In genomic region chr4:88144048-88144447, GRCh38 we compare ENCODE assay signal across 16 cellular contexts.
"Had no signal": no experiment of that assay in that cellular context is flagged by ENCODE, and none has a peak within 500 bp of the region (broad histone marks: within the 10 kb centered on the region; RNA-seq: fewer than 3 reads in every experiment).

No MANE protein-coding gene starts in this region.

- H3K4me3 Mint-ChIP-seq: activated naive CD8-positive, alpha-beta T cell; activated T-cell treated with anti-CD3 and anti-CD28 coated beads, Interleukin-2, amount 50 U/mL, for 72 hours; neural crest cell; T-helper 17 cell had no signal

- H3K27ac ChIP-seq: left ventricle myocardium inferior, prostate gland, right atrium auricular region, thyroid gland, VCaP had no signal

- H3K4me1 ChIP-seq: left ventricle myocardium inferior, prostate gland, right atrium auricular region, thyroid gland had no signal

- H3K9me3 ChIP-seq: left ventricle myocardium inferior, prostate gland, right atrium auricular region, thyroid gland had no signal

- H3K27me3 ChIP-seq: right atrium auricular region, thyroid gland had no signal

- H3K27ac Mint-ChIP-seq: activated naive CD8-positive, alpha-beta T cell; activated T-cell treated with anti-CD3 and anti-CD28 coated beads, Interleukin-2, amount 50 U/mL, for 72 hours; T-helper 17 cell had no signal

- H3K4me3 ChIP-seq: left ventricle myocardium inferior, prostate gland, right atrium auricular region, thyroid gland had no signal

- H3K27me3 Mint-ChIP-seq: T-helper 17 cell had no signal

- H3K36me3 ChIP-seq: left ventricle myocardium inferior, prostate gland, right atrium auricular region, thyroid gland had no signal

- H3K9me3 Mint-ChIP-seq: activated T-cell treated with anti-CD3 and anti-CD28 coated beads, Interleukin-2, amount 50 U/mL, for 72 hours; neural crest cell had no signal

- H3K36me3 Mint-ChIP-seq: activated naive CD8-positive, alpha-beta T cell had no signal

- DNase-seq: activated CD4-positive, alpha-beta T cell treated with anti-CD3 and anti-CD28 coated beads for 1 hour; activated CD4-positive, alpha-beta T cell treated with anti-CD3 and anti-CD28 coated beads, Interleukin-2, amount 50 U/mL, for 4 hours; activated effector memory CD4-positive, alpha-beta T cell treated with anti-CD3 and anti-CD28 coated beads, Interleukin-2, amount 50 U/mL, for 16 hours; activated T-cell treated with anti-CD3 and anti-CD28 coated beads, Interleukin-2, amount 50 U/mL, for 72 hours; effector CD8-positive, alpha-beta T cell; hippocampal formation; left ventricle myocardium inferior; stimulated activated CD4-positive, alpha-beta T cell treated with anti-CD3 and anti-CD28 coated beads, Interleukin-2, amount 100 ng/mL, for 24 hours; stimulated activated naive CD4-positive, alpha-beta T cell treated with Interleukin-2 at 50 U/mL for 16 hours; T-helper 17 cell; thyroid gland had no signal

- ATAC-seq: activated T-cell treated with anti-CD3 and anti-CD28 coated beads, Interleukin-2, amount 50 U/mL, for 72 hours; T-helper 17 cell had no signal
